10 cellular contexts compared by ENCODE assay signal in genomic region chr12:47781479-47782371, GRCh38. TPM values are rescaled to one million over a fixed set of nuclear protein-coding genes. Genes with fewer than 3 reads are reported as not detected.
A peak's percentile ranks its signal among the peaks of the same experiment; 100 is the strongest.
DNase-seq lines count a peak whose midpoint lies in the region; ATAC-seq, FAIRE-seq and TF ChIP-seq lines count a peak whose summit lies in the region.
"Had no signal": no experiment of that assay in that cellular context is flagged by ENCODE, and none has a peak within 500 bp of the region (broad histone marks: within the 10 kb centered on the region; RNA-seq: fewer than 3 reads in every experiment).

No MANE protein-coding gene starts in this region.

- in situ Hi-C loops in G401 (cut with HindIII; ENCODE audit: low sequenced_read_pairs) = loop anchor here (10.0 kb wide), 1 partner anchor 47 kb away; no protein-coding TSS in a partner anchor

- CTCF ChIA-PET in AG04450 (lab: Charles Lee) = interaction anchor here (1.0 to 12.2 kb wide), 6 partner anchors 39 to 168 kb away, joined by 3 to 152 read pairs (median 40); no protein-coding TSS in a partner anchor
- CTCF ChIA-PET in activated CD8-positive, alpha-beta T cell treated with anti-CD3 and anti-CD28 coated beads for 36 hours (lab: Charles Lee) = interaction anchor here (0.8 to 19.4 kb wide), 9 partner anchors 9 to 67 kb away, joined by 3 to 685 read pairs (median 11); partner anchors contain the start of gene SLC48A1

- H3K4me3 ChIP-seq in AG04450 (ENCODE audit: low read depth, low read length) = no peak overlapping the region

- H3K27me3 Mint-ChIP-seq in activated CD8-positive, alpha-beta T cell treated with anti-CD3 and anti-CD28 coated beads for 36 hours = no peaks in the 10 kb centered on the region

- peaks cover 27% of the 10 kb centered on the region for H3K4me1 Mint-ChIP-seq in activated CD8-positive, alpha-beta T cell treated with anti-CD3 and anti-CD28 coated beads for 36 hours (ENCODE audit: low read depth)

- no peaks in the 10 kb centered on the region for H3K9me3 Mint-ChIP-seq in activated CD8-positive, alpha-beta T cell treated with anti-CD3 and anti-CD28 coated beads for 36 hours

- no peaks in the 10 kb centered on the region for H3K9me3 ChIP-seq in AG04450 (ENCODE audit: control insufficient read depth, insufficient read depth, low read length)

- no peak for FAIRE-seq in urothelium cell line (lab: Jason Lieb, UNC)

- TF ChIP-seq CTCF in AG04450 (IDR thresholded peaks at IDR 0.05; ENCODE audit: low read depth, low read length) = no peak
- no peak for TF ChIP-seq CTCF in activated CD8-positive, alpha-beta T cell treated with anti-CD3 and anti-CD28 coated beads for 36 hours (IDR thresholded peaks at IDR 0.05)

- H3K27ac Mint-ChIP-seq in activated CD8-positive, alpha-beta T cell treated with anti-CD3 and anti-CD28 coated beads for 36 hours = peak overlapping the region; percentile 67

- ATAC-seq in activated CD8-positive, alpha-beta T cell treated with anti-CD3 and anti-CD28 coated beads for 36 hours = no peak
- ATAC-seq in GM18909 (IDR thresholded peaks at IDR 0.05; ENCODE audit: poor library complexity, unreplicated experiment) (no peak), HG03439 (IDR thresholded peaks at IDR 0.05; ENCODE audit: unreplicated experiment) (no peak)

- no peaks in the 10 kb centered on the region for H3K27me3 ChIP-seq in AG04450 (ENCODE audit: control insufficient read depth, insufficient read depth, low read length)

- no peak for DNase-seq in AG04450 (ENCODE audit: low read depth, low spot score)
- DNase-seq in G401 (ENCODE audit: low spot score) = peak; percentile 69
- no peak for DNase-seq in activated CD8-positive, alpha-beta T cell treated with anti-CD3 and anti-CD28 coated beads for 36 hours
- peak; percentile 53 for DNase-seq in kidney tubule cell (ENCODE audit: low spot score)
- DNase-seq in urothelium cell line (ENCODE audit: low spot score) = no peak
- no peak for DNase-seq in NCI-H1436 (lab: John Stamatoyannopoulos, UW)
- DNase-seq: NCI-H1930 had no signal

- H3K27ac ChIP-seq in AG04450 (ENCODE audit: low read depth, low read length) = peak overlapping the region; percentile 11

- H3K4me3 Mint-ChIP-seq in activated CD8-positive, alpha-beta T cell treated with anti-CD3 and anti-CD28 coated beads for 36 hours = no peak overlapping the region

- intact Hi-C loops in activated CD8-positive, alpha-beta T cell treated with anti-CD3 and anti-CD28 coated beads for 36 hours (cut with micrococcal nuclease) = no loop called here

- peaks cover 26% of the 10 kb centered on the region for H3K36me3 Mint-ChIP-seq in activated CD8-positive, alpha-beta T cell treated with anti-CD3 and anti-CD28 coated beads for 36 hours (ENCODE audit: low read depth)

- POLR2A ChIA-PET in AG04450 (lab: Yijun Ruan, JAX) = interaction anchor here (0.7 to 1.1 kb wide), 3 partner anchors 37 to 76 kb away, joined by 3 read pairs; partner anchors contain the start of gene RPAP3
- POLR2A ChIA-PET in activated CD8-positive, alpha-beta T cell treated with anti-CD3 and anti-CD28 coated beads for 36 hours (lab: Charles Lee) = interaction anchor here (0.9 to 4.9 kb wide), 18 partner anchors 9 to 71 kb away, joined by 3 to 35 read pairs (median 4); no protein-coding TSS in a partner anchor

RNA-seq across cellular contexts. Expression of gene SLC48A1, which starts 8.7 kb away (rescaled TPM):
- polyA plus RNA-seq in AG04450 (2011; rRNA removed) = 7.8 and 9.0 TPM in 2 replicates
- 9.3 and 12.2 TPM in 2 replicates for polyA minus RNA-seq in AG04450 (2011; rRNA and poly(A)+ RNA removed)
- 32.3 and 34.4 TPM in 2 replicates for total RNA-seq in G401 (2014; rRNA removed; shearing (Covaris generic))
- total RNA-seq in activated CD8-positive, alpha-beta T cell treated with anti-CD3 and anti-CD28 coated beads for 36 hours = 10 to 100 TPM in 1 of 2 experiments, 1 to 10 TPM in 1; 8.8 to 10.2 TPM

RNA-seq across cellular contexts. Expression of gene RAPGEF3, which starts 23.0 kb away (rescaled TPM):
- 1.7 and 2.1 TPM in 2 replicates for polyA plus RNA-seq in AG04450 (2011; rRNA removed)
- 2.7 and 3.4 TPM in 2 replicates for polyA minus RNA-seq in AG04450 (2011; rRNA and poly(A)+ RNA removed)
- total RNA-seq in G401 (2014; rRNA removed; shearing (Covaris generic)) = 6.1 and 9.0 TPM in 2 replicates
- total RNA-seq in activated CD8-positive, alpha-beta T cell treated with anti-CD3 and anti-CD28 coated beads for 36 hours = under 1 TPM; 0.56 to 0.58 TPM

RNA-seq across cellular contexts. Expression of gene HDAC7, which starts 38.0 kb away (rescaled TPM):
- 17.1 and 22.1 TPM in 2 replicates for polyA plus RNA-seq in AG04450 (2011; rRNA removed)
- polyA minus RNA-seq in AG04450 (2011; rRNA and poly(A)+ RNA removed) = 22.5 and 25.5 TPM in 2 replicates
- 26.8 and 46.8 TPM in 2 replicates for total RNA-seq in G401 (2014; rRNA removed; shearing (Covaris generic))
- 100 to 1,000 TPM; 373 to 382 TPM for total RNA-seq in activated CD8-positive, alpha-beta T cell treated with anti-CD3 and anti-CD28 coated beads for 36 hours

RNA-seq across cellular contexts. Expression of gene ENDOU, which starts 56.4 kb away (rescaled TPM):
- 0.07 and 0.10 TPM in 2 replicates for polyA plus RNA-seq in AG04450 (2011; rRNA removed)
- 0.09 TPM in 1 of 2 replicates, not detected in the other for polyA minus RNA-seq in AG04450 (2011; rRNA and poly(A)+ RNA removed)
- 1.9 TPM in 1 of 2 replicates, not detected in the other for total RNA-seq in G401 (2014; rRNA removed; shearing (Covaris generic))
- not detected for total RNA-seq in activated CD8-positive, alpha-beta T cell treated with anti-CD3 and anti-CD28 coated beads for 36 hours
- total RNA-seq: dermis blood vessel endothelial cell had no signal

Comparison
In these comparisons a context has a peak if more than half of its experiments do, and no peak if none do; other contexts are left out.
1. DNase-seq: peak in G401 (single experiment) and kidney tubule cell (single experiment); none in AG04450 (single experiment), activated CD8-positive, alpha-beta T cell treated with anti-CD3 and anti-CD28 coated beads for 36 hours (single experiment), urothelium cell line (single experiment) and NCI-H1436 (single experiment).